ENCODE assay signal across 19 cellular contexts in genomic region chr14:77062261-77062660, GRCh38. TPM values are rescaled to one million over a fixed set of nuclear protein-coding genes. Genes with fewer than 3 reads are reported as not detected.
A peak's percentile ranks its signal among the peaks of the same experiment; 100 is the strongest.
DNase-seq lines count a peak whose midpoint lies in the region; ATAC-seq and TF ChIP-seq lines count a peak whose summit lies in the region.
"Had no signal": no experiment of that assay in that cellular context is flagged by ENCODE, and none has a peak within 500 bp of the region (broad histone marks: within the 10 kb centered on the region; RNA-seq: fewer than 3 reads in every experiment).

No MANE protein-coding gene starts in this region.

- ATAC-seq in esophagus mucosa (peak; percentile 39), HG03520 (IDR thresholded peaks at IDR 0.05; ENCODE audit: unreplicated experiment) (no peak)
- ATAC-seq: Right ventricle myocardium inferior had no signal

- H3K27me3 ChIP-seq in BLaER1 treated with 17β-estradiol and CSF1 and Interleukin-3, amounts not matched to agents 10 nM and 100 nM: 0 out of 22 replicates have a peak, but pooled peaks cover 0 to 7% (median 0%) of the 10 kb centered on the region in 11 experiments
- H3K27me3 ChIP-seq: Peyer's patch, SJSA1 had no signal

- no peak for TF ChIP-seq POLR2A in lower leg skin (IDR thresholded peaks at IDR 0.05)

- WGBS in lower leg skin, 2 donors: 27 to 59% methylated on average over 3 of the region's 3 CpGs

- H3K4me1 ChIP-seq in BLaER1 treated with 17β-estradiol and CSF1 and Interleukin-3, amounts not matched to agents 10 nM and 100 nM: peaks cover 45 to 88% (median 58%) of the 10 kb centered on the region in 10 experiments
- H3K4me1 ChIP-seq: Peyer's patch had no signal

- no peak overlapping the region; a peak in 1 of 22 replicates for H3K27ac ChIP-seq in BLaER1 treated with 17β-estradiol and CSF1 and Interleukin-3, amounts not matched to agents 10 nM and 100 nM
- H3K27ac ChIP-seq: Peyer's patch, SJSA1 had no signal

- H3K36me3 ChIP-seq in BLaER1 treated with 17β-estradiol and CSF1 and Interleukin-3, amounts not matched to agents 10 nM and 100 nM: no peaks in the 10 kb centered on the region
- H3K36me3 ChIP-seq: Peyer's patch, SJSA1 had no signal

- H3K9ac ChIP-seq in BLaER1 treated with 17β-estradiol and CSF1 and Interleukin-3, amounts not matched to agents 10 nM and 100 nM: no peak overlapping the region

- no peaks in the 10 kb centered on the region for H3K9me3 ChIP-seq in BLaER1 treated with 17β-estradiol and CSF1 and Interleukin-3, amounts not matched to agents 10 nM and 100 nM (replicated peaks in 1 of 11)
- H3K9me3 ChIP-seq: Peyer's patch, SJSA1 had no signal

- H3K4me2 ChIP-seq in BLaER1 treated with 17β-estradiol and CSF1 and Interleukin-3, amounts not matched to agents 10 nM and 100 nM: peak overlapping the region in 8 of 11 experiments; percentile 18 to 38 (median 32); a peak in 6 of 22 replicates

- no peak overlapping the region for H3K4me3 ChIP-seq in BLaER1 treated with 17β-estradiol and CSF1 and Interleukin-3, amounts not matched to agents 10 nM and 100 nM
- H3K4me3 ChIP-seq in foreskin fibroblast (ENCODE audit: low read depth in 1 of 2, low read length in 2 of 2) (no peak overlapping the region), lower leg skin (ENCODE audit: low read depth, poor library complexity, severe bottlenecking) (no peak overlapping the region)
- H3K4me3 ChIP-seq: Peyer's patch, SJSA1 had no signal

- no peaks in the 10 kb centered on the region for H4K20me1 ChIP-seq in BLaER1 treated with 17β-estradiol and CSF1 and Interleukin-3, amounts not matched to agents 10 nM and 100 nM

- TF ChIP-seq CTCF in foreskin fibroblast (IDR thresholded peaks at IDR 0.05; ENCODE audit: low read depth, low read length) (no peak), lower leg skin (IDR thresholded peaks at IDR 0.05) (no peak)

- DNase-seq in DMS153 treated with DMSO at 0.1 percent for 48 hours (lab: John Stamatoyannopoulos, UW; ENCODE audit: unreplicated experiment) (peak; percentile 29), NCI-H69 (lab: John Stamatoyannopoulos, UW) (peak; percentile 85), foreskin fibroblast (no peak), RKO (ENCODE audit: low spot score) (no peak), lower leg skin (ENCODE audit: low spot score in 2 of 2) (no peak)
- DNase-seq: CD4-positive, alpha-beta memory T cell; DMS53; GF-D8; KBM-7; NCI-H1105 treated with DMSO at 0.1 percent for 48 hours; NCI-H2029 treated with DMSO at 0.1 percent for 48 hours; NCI-H446; NCI-H774; Peyer's patch had no signal

- intact Hi-C loops in lower leg skin (cut with DNase I; ENCODE audit: low total_unique reads): loop anchor here (10.0 kb wide), 2 partner anchors 117 to 147 kb away; no protein-coding TSS in a partner anchor

RNA-seq across cellular contexts. Expression of gene IRF2BPL, which starts 33.8 kb away (rescaled TPM):
- total RNA-seq in esophagus mucosa: 14.2 TPM
- total RNA-seq in lower leg skin: 100 to 1,000 TPM in 1 of 4 donors, 10 to 100 TPM in 3; 64.5 to 100 (median 94.0) TPM

RNA-seq across cellular contexts. Expression of gene CIPC, which starts 35.8 kb away (rescaled TPM):
- total RNA-seq in esophagus mucosa (19.7 TPM), lower leg skin (10 to 100 TPM; 36.6 to 60.0 (median 52.1) TPM)

Comparison
In these comparisons a context has a peak if more than half of its experiments do, and no peak if none do; other contexts are left out.
1. DNase-seq: peak in DMS153 treated with DMSO at 0.1 percent for 48 hours (single experiment) and NCI-H69 (single experiment); none in foreskin fibroblast (0 of 2), RKO (single experiment) and lower leg skin (0 of 2).